In the genomic region with DNA sequence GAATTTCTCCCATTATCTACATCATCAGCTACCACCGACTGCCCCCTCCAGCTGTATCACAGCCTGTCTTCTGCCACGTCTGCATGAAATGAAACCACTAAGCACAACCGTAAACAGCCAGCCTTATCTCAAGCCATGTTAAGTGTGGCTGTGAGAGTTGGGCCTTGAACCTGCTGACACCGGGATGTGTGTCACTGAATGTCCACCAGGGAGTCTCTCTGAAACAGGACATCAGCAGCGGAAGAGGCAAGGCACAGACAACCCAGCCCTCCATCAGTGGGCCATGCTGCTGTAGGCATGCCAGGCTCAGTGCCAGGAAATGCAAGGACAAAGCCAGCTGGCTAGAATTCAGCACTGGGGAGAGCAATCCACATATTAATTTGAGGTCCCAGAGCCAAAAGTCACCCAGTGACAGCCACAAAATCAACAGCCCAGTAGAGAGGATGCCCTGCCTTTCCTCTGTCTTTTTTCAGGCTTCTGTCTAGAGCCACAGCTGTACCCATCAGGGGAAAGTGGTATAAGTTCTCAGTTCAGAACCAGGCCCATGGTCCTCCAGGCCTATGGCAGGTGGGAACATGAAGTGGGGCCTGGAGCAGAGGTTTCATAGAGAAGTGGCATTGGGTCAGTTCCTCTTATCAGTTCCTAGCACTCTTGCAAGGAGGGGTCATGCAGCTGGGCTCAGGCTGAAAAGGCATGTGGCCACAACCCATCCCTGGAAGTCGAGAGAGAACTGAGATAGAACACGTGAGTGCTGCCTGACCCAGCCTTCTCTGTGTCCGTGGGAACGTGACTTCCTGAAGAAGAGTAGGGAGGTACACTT, we compare ENCODE assay signal across 2 cellular contexts.
TF ChIP-seq lines count a peak whose summit lies in the region.

No MANE protein-coding gene starts in this region.

TF ChIP-seq in endothelial cell of umbilical vein, 7 proteins besides CTCF, POLR2A, EP300 and RAD21 (continued from another document):
- TF ChIP-seq JUN (IDR thresholded peaks at IDR 0.05; ENCODE audit: borderline replicate concordance, insufficient read depth, insufficient read length, low read depth) (no peak), MYC (IDR thresholded peaks at IDR 0.05; ENCODE audit: low read depth, low read length) (no peak), EZH2 (IDR thresholded peaks at IDR 0.05; ENCODE audit: borderline replicate concordance, low read depth, low read length, severe bottlenecking) (no peak), FOS (IDR thresholded peaks at IDR 0.05; ENCODE audit: borderline replicate concordance, insufficient read depth, low read length) (no peak)
- TF ChIP-seq, protein P1, sequence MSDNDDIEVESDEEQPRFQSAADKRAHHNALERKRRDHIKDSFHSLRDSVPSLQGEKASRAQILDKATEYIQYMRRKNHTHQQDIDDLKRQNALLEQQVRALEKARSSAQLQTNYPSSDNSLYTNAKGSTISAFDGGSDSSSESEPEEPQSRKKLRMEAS (IDR thresholded peaks at IDR 0.05; ENCODE audit: insufficient read depth, insufficient read length), result no peak

TF ChIP-seq in GM23338, 12 proteins besides CTCF, POLR2A, EP300 and RAD21 (continued from another document):
- TF ChIP-seq EZH2 (IDR thresholded peaks at IDR 0.05; ENCODE audit: low read depth, unreplicated experiment), result no peak
- no peak for TF ChIP-seq EZH2phosphoT487 (IDR thresholded peaks at IDR 0.05; ENCODE audit: unreplicated experiment)
- TF ChIP-seq, protein P2, sequence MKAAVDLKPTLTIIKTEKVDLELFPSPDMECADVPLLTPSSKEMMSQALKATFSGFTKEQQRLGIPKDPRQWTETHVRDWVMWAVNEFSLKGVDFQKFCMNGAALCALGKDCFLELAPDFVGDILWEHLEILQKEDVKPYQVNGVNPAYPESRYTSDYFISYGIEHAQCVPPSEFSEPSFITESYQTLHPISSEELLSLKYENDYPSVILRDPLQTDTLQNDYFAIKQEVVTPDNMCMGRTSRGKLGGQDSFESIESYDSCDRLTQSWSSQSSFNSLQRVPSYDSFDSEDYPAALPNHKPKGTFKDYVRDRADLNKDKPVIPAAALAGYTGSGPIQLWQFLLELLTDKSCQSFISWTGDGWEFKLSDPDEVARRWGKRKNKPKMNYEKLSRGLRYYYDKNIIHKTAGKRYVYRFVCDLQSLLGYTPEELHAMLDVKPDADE (IDR thresholded peaks at IDR 0.05), result no peak
- TF ChIP-seq NANOG (IDR thresholded peaks at IDR 0.05; ENCODE audit: borderline replicate concordance), result no peak
- TF ChIP-seq, protein P3, sequence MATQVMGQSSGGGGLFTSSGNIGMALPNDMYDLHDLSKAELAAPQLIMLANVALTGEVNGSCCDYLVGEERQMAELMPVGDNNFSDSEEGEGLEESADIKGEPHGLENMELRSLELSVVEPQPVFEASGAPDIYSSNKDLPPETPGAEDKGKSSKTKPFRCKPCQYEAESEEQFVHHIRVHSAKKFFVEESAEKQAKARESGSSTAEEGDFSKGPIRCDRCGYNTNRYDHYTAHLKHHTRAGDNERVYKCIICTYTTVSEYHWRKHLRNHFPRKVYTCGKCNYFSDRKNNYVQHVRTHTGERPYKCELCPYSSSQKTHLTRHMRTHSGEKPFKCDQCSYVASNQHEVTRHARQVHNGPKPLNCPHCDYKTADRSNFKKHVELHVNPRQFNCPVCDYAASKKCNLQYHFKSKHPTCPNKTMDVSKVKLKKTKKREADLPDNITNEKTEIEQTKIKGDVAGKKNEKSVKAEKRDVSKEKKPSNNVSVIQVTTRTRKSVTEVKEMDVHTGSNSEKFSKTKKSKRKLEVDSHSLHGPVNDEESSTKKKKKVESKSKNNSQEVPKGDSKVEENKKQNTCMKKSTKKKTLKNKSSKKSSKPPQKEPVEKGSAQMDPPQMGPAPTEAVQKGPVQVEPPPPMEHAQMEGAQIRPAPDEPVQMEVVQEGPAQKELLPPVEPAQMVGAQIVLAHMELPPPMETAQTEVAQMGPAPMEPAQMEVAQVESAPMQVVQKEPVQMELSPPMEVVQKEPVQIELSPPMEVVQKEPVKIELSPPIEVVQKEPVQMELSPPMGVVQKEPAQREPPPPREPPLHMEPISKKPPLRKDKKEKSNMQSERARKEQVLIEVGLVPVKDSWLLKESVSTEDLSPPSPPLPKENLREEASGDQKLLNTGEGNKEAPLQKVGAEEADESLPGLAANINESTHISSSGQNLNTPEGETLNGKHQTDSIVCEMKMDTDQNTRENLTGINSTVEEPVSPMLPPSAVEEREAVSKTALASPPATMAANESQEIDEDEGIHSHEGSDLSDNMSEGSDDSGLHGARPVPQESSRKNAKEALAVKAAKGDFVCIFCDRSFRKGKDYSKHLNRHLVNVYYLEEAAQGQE (IDR thresholded peaks at IDR 0.05; ENCODE audit: unreplicated experiment), result no peak
- TF ChIP-seq, protein P4, sequence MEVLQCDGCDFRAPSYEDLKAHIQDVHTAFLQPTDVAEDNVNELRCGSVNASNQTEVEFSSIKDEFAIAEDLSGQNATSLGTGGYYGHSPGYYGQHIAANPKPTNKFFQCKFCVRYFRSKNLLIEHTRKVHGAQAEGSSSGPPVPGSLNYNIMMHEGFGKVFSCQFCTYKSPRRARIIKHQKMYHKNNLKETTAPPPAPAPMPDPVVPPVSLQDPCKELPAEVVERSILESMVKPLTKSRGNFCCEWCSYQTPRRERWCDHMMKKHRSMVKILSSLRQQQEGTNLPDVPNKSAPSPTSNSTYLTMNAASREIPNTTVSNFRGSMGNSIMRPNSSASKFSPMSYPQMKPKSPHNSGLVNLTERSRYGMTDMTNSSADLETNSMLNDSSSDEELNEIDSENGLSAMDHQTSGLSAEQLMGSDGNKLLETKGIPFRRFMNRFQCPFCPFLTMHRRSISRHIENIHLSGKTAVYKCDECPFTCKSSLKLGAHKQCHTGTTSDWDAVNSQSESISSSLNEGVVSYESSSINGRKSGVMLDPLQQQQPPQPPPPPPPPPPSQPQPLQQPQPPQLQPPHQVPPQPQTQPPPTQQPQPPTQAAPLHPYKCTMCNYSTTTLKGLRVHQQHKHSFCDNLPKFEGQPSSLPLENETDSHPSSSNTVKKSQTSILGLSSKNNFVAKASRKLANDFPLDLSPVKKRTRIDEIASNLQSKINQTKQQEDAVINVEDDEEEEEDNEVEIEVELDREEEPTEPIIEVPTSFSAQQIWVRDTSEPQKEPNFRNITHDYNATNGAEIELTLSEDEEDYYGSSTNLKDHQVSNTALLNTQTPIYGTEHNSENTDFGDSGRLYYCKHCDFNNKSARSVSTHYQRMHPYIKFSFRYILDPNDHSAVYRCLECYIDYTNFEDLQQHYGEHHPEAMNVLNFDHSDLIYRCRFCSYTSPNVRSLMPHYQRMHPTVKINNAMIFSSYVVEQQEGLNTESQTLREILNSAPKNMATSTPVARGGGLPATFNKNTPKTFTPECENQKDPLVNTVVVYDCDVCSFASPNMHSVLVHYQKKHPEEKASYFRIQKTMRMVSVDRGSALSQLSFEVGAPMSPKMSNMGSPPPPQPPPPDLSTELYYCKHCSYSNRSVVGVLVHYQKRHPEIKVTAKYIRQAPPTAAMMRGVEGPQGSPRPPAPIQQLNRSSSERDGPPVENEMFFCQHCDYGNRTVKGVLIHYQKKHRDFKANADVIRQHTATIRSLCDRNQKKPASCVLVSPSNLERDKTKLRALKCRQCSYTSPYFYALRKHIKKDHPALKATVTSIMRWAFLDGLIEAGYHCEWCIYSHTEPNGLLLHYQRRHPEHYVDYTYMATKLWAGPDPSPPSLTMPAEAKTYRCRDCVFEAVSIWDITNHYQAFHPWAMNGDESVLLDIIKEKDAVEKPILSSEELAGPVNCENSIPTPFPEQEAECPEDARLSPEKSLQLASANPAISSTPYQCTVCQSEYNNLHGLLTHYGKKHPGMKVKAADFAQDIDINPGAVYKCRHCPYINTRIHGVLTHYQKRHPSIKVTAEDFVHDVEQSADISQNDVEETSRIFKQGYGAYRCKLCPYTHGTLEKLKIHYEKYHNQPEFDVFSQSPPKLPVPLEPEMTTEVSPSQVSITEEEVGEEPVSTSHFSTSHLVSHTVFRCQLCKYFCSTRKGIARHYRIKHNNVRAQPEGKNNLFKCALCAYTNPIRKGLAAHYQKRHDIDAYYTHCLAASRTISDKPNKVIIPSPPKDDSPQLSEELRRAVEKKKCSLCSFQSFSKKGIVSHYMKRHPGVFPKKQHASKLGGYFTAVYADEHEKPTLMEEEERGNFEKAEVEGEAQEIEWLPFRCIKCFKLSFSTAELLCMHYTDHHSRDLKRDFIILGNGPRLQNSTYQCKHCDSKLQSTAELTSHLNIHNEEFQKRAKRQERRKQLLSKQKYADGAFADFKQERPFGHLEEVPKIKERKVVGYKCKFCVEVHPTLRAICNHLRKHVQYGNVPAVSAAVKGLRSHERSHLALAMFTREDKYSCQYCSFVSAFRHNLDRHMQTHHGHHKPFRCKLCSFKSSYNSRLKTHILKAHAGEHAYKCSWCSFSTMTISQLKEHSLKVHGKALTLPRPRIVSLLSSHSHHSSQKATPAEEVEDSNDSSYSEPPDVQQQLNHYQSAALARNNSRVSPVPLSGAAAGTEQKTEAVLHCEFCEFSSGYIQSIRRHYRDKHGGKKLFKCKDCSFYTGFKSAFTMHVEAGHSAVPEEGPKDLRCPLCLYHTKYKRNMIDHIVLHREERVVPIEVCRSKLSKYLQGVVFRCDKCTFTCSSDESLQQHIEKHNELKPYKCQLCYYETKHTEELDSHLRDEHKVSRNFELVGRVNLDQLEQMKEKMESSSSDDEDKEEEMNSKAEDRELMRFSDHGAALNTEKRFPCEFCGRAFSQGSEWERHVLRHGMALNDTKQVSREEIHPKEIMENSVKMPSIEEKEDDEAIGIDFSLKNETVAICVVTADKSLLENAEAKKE (CRISPR knock-in tag; IDR thresholded peaks at IDR 0.05), result no peak
- no peak for TF ChIP-seq ZNF114 (CRISPR knock-in tag; IDR thresholded peaks at IDR 0.05)
- TF ChIP-seq ZNF331 (CRISPR knock-in tag; IDR thresholded peaks at IDR 0.05; ENCODE audit: low read depth), result no peak
- no peak for TF ChIP-seq JUNB (IDR thresholded peaks at IDR 0.05; ENCODE audit: unreplicated experiment)
TF ChIP-seq in GM23338: peak in this region for 0.
